In the genomic region with DNA sequence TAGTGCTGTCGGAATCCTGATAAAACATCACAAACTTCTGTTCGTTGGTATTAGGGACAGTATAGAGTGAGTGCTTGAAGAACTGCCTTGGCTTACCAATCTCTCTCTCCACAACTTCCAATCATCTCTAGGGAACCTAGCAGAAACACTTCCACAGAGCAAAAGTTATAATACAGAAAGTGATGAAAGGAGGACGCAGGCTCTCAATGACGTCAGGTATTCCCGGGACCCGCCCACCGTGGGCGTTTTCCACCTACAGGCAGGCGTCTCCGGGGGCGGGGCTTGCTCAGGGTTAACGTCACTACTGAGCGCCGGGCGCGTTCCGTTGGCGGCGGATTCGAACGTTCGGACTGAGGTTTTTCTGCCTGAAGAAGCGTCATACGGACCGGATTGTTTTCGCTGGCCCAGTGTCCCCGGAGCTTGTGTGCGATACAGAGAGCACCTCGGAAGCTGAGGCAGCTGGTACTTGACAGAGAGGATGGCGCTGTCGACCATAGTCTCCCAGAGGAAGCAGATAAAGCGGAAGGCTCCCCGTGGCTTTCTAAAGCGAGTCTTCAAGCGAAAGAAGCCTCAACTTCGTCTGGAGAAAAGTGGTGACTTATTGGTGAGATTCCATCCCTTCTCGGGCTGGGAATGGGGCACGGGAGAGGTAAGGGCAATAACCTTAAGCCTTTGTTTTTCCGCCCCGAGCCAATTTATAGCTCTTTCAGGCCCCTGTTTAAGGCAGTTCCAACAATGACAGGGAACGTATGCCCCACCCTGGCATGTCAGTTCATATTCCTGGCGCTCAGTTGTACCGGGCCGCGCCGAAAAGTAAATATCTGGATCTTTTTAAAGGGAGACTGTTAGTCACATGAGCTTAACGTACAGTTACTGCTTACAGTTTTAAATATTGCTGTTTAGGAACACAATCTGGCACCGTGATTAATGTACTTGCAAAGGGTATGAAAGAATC, we compare ENCODE assay signal across 1 cellular context.
A peak's percentile ranks its signal among the peaks of the same experiment; 100 is the strongest.
TF ChIP-seq lines count a peak whose summit lies in the region.

TSS of gene CENPW (plus strand) at position 320 of the 955 bp plus-strand sequence. CDS start at position 479, 159 bp downstream.

TF ChIP-seq in HepG2, 621 proteins besides CTCF, POLR2A, EP300 and RAD21 (continued from another document and continues in another):
- TF ChIP-seq ATF2 (CRISPR knock-in tag; IDR thresholded peaks at IDR 0.05) (peak; percentile 97), ZHX2 (IDR thresholded peaks at IDR 0.05; ENCODE audit: low read depth) (peak; percentile 92), ZHX2 (CRISPR knock-in tag; IDR thresholded peaks at IDR 0.05; ENCODE audit: borderline replicate concordance) (no peak), GRHL1 (CRISPR knock-in tag; conservative IDR thresholded peaks at IDR 0.05) (no peak), ZFP1 (CRISPR knock-in tag; IDR thresholded peaks at IDR 0.05) (0 out of 2 replicates have a peak, but pooled peaks have one; percentile 51), MLLT10 (CRISPR knock-in tag; IDR thresholded peaks at IDR 0.05) (no peak), ZNF383 (CRISPR knock-in tag; IDR thresholded peaks at IDR 0.05; ENCODE audit: borderline replicate concordance) (peak; percentile 75; the same call in 1 of the 2 replicates), ZNF3 (CRISPR knock-in tag; IDR thresholded peaks at IDR 0.05) (no peak), HMG20A (CRISPR knock-in tag; IDR thresholded peaks at IDR 0.05; ENCODE audit: borderline replicate concordance) (no peak), ZNF354B (CRISPR knock-in tag; IDR thresholded peaks at IDR 0.05) (no peak), TMF1 (CRISPR knock-in tag; IDR thresholded peaks at IDR 0.05; ENCODE audit: low read depth) (no peak), FIP1L1 (IDR thresholded peaks at IDR 0.05; ENCODE audit: borderline replicate concordance, insufficient read depth, low read depth, low read length) (no peak), ZNF382 (CRISPR knock-in tag; IDR thresholded peaks at IDR 0.05; ENCODE audit: borderline replicate concordance) (no peak), NFATC3 (CRISPR knock-in tag; IDR thresholded peaks at IDR 0.05) (no peak), HNF4G (IDR thresholded peaks at IDR 0.05; ENCODE audit: borderline replicate concordance, low read depth, low read length) (no peak), HNF4G (CRISPR knock-in tag; IDR thresholded peaks at IDR 0.05; ENCODE audit: borderline replicate concordance, low read depth) (no peak), ARID2 (CRISPR knock-in tag; IDR thresholded peaks at IDR 0.05; ENCODE audit: borderline replicate concordance) (no peak), RXRA (CRISPR knock-in tag; IDR thresholded peaks at IDR 0.05) (no peak; the same call in 1 of the 2 replicates), SRSF4 (IDR thresholded peaks at IDR 0.05; ENCODE audit: low read depth, low read length, poor library complexity, severe bottlenecking) (no peak), AKAP8 (CRISPR knock-in tag; IDR thresholded peaks at IDR 0.05) (peak; percentile 39; the same call in 1 of the 2 replicates), ZNF530 (CRISPR knock-in tag; IDR thresholded peaks at IDR 0.05; ENCODE audit: low read depth) (no peak), MAFF (IDR thresholded peaks at IDR 0.05; ENCODE audit: low read depth, low read length) (no peak), SMARCC2 (IDR thresholded peaks at IDR 0.05) (no peak), ZNF652 (CRISPR knock-in tag; IDR thresholded peaks at IDR 0.05; ENCODE audit: borderline replicate concordance, low read depth) (no peak), ZNF552 (CRISPR knock-in tag; IDR thresholded peaks at IDR 0.05; ENCODE audit: borderline replicate concordance) (no peak), ZNF781 (CRISPR knock-in tag; IDR thresholded peaks at IDR 0.05; ENCODE audit: borderline replicate concordance, not compliant biosample characterization) (peak; percentile 50), EEA1 (CRISPR knock-in tag; IDR thresholded peaks at IDR 0.05; ENCODE audit: borderline replicate concordance) (no peak), ZSCAN22 (CRISPR knock-in tag; IDR thresholded peaks at IDR 0.05) (no peak), ZSCAN29 (CRISPR knock-in tag; conservative IDR thresholded peaks at IDR 0.05) (peak; percentile 85), HNRNPLL (IDR thresholded peaks at IDR 0.05; ENCODE audit: low read depth, low read length, poor library complexity, severe bottlenecking) (peak; percentile 80), ZNF296 (CRISPR knock-in tag; conservative IDR thresholded peaks at IDR 0.05) (no peak), MAF1 (CRISPR knock-in tag; IDR thresholded peaks at IDR 0.05; ENCODE audit: borderline replicate concordance) (no peak; the same call in 1 of the 2 replicates), HNRNPL (IDR thresholded peaks at IDR 0.05; ENCODE audit: low read depth, low read length) (no peak), THAP11 (CRISPR knock-in tag; IDR thresholded peaks at IDR 0.05) (peak; percentile 88), NR2F2 (IDR thresholded peaks at IDR 0.05; ENCODE audit: borderline replicate concordance, low read depth) (no peak; the same call in 1 of the 2 replicates), ZNF878 (CRISPR knock-in tag; IDR thresholded peaks at IDR 0.05) (peak; percentile 92), ZNF138 (CRISPR knock-in tag; IDR thresholded peaks at IDR 0.05; ENCODE audit: low read depth) (no peak), ZNF326 (CRISPR knock-in tag; IDR thresholded peaks at IDR 0.05; ENCODE audit: borderline replicate concordance) (no peak), BATF2 (CRISPR knock-in tag; IDR thresholded peaks at IDR 0.05) (peak; percentile 33; the same call in 1 of the 2 replicates), RBFOX2 (IDR thresholded peaks at IDR 0.05; ENCODE audit: low read depth, low read length) (no peak)
- TF ChIP-seq, protein P1, sequence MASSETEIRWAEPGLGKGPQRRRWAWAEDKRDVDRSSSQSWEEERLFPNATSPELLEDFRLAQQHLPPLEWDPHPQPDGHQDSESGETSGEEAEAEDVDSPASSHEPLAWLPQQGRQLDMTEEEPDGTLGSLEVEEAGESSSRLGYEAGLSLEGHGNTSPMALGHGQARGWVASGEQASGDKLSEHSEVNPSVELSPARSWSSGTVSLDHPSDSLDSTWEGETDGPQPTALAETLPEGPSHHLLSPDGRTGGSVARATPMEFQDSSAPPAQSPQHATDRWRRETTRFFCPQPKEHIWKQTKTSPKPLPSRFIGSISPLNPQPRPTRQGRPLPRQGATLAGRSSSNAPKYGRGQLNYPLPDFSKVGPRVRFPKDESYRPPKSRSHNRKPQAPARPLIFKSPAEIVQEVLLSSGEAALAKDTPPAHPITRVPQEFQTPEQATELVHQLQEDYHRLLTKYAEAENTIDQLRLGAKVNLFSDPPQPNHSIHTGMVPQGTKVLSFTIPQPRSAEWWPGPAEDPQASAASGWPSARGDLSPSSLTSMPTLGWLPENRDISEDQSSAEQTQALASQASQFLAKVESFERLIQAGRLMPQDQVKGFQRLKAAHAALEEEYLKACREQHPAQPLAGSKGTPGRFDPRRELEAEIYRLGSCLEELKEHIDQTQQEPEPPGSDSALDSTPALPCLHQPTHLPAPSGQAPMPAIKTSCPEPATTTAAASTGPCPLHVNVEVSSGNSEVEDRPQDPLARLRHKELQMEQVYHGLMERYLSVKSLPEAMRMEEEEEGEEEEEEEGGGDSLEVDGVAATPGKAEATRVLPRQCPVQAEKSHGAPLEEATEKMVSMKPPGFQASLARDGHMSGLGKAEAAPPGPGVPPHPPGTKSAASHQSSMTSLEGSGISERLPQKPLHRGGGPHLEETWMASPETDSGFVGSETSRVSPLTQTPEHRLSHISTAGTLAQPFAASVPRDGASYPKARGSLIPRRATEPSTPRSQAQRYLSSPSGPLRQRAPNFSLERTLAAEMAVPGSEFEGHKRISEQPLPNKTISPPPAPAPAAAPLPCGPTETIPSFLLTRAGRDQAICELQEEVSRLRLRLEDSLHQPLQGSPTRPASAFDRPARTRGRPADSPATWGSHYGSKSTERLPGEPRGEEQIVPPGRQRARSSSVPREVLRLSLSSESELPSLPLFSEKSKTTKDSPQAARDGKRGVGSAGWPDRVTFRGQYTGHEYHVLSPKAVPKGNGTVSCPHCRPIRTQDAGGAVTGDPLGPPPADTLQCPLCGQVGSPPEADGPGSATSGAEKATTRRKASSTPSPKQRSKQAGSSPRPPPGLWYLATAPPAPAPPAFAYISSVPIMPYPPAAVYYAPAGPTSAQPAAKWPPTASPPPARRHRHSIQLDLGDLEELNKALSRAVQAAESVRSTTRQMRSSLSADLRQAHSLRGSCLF (CRISPR knock-in tag; IDR thresholded peaks at IDR 0.05; ENCODE audit: borderline replicate concordance) = no peak; the same call in 1 of the 2 replicates
- TF ChIP-seq, protein P2, sequence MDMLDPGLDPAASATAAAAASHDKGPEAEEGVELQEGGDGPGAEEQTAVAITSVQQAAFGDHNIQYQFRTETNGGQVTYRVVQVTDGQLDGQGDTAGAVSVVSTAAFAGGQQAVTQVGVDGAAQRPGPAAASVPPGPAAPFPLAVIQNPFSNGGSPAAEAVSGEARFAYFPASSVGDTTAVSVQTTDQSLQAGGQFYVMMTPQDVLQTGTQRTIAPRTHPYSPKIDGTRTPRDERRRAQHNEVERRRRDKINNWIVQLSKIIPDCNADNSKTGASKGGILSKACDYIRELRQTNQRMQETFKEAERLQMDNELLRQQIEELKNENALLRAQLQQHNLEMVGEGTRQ (IDR thresholded peaks at IDR 0.05; ENCODE audit: low read depth, low read length) = no peak
- TF ChIP-seq, protein P2 (CRISPR knock-in tag; IDR thresholded peaks at IDR 0.05; ENCODE audit: borderline replicate concordance) = no peak
- TF ChIP-seq, protein P3, sequence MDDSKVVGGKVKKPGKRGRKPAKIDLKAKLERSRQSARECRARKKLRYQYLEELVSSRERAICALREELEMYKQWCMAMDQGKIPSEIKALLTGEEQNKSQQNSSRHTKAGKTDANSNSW (CRISPR knock-in tag; IDR thresholded peaks at IDR 0.05; ENCODE audit: borderline replicate concordance) = no peak
